ENCODE assay signal across 18 cellular contexts in the genomic region with DNA sequence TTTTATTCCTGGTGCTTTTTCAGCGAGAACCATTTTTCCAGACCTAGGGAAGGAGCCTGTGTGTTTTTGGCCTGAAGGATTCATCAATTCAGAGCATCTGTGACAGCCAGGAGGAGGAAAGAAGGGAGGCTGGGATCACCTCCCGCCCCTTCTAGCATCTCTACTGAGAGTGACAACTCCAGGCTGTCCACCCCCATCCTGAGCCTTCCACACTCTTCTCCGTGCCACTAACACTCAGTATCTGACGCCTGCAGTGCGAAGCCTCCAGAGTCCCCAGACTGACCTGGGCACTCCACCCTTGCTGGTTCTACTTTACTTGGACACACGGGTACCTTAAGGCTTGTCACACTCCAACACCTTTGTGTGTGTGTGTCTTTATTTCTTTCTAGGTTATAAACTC.
"Had no signal": no experiment of that assay in that cellular context is flagged by ENCODE, and none has a peak within 500 bp of the region (broad histone marks: within the 10 kb centered on the region; RNA-seq: fewer than 3 reads in every experiment).

No MANE protein-coding gene starts in this region.

- H3K27ac ChIP-seq: heart left ventricle, left lung, lower lobe of right lung, parathyroid adenoma, prostate gland, skin epidermis had no signal

- H3K27me3 ChIP-seq: heart left ventricle, left lung, sigmoid colon had no signal

- ATAC-seq: heart left ventricle, left lung, lower lobe of right lung had no signal

- H3K4me3 ChIP-seq: heart left ventricle, left lung, lower lobe of right lung, prostate gland, sigmoid colon, skin epidermis had no signal

- DNase-seq: effector CD4-positive, alpha-beta T cell; endodermal cell; erythroblast; foreskin melanocyte; heart left ventricle; islet precursor cell; left lung; lower lobe of right lung; mesenchymal stem cell; midbrain; naive B cell; occipital lobe; sigmoid colon; stimulated activated naive CD4-positive, alpha-beta T cell treated with Interleukin-2 at 50 U/mL for 16 hours; trophoblast cell had no signal

- H3K9me3 ChIP-seq: heart left ventricle, left lung, lower lobe of right lung, prostate gland, sigmoid colon had no signal

- H3K36me3 ChIP-seq: left lung, prostate gland, sigmoid colon had no signal

- H3K4me1 ChIP-seq: left lung, lower lobe of right lung, parathyroid adenoma, prostate gland had no signal
